Comparison of ENCODE assay signal across 2 cellular contexts in genomic region chr11:34727228-34727737, GRCh38.
TF ChIP-seq lines count a peak whose summit lies in the region.

No MANE protein-coding gene starts in this region.

TF ChIP-seq in A549, 52 proteins besides CTCF, POLR2A, EP300 and RAD21 (continued from another document):
- TF ChIP-seq E2F6 (IDR thresholded peaks at IDR 0.05; ENCODE audit: borderline replicate concordance, low read depth), result no peak

TF ChIP-seq in K562, 482 proteins besides CTCF, POLR2A, EP300 and RAD21 (continued from another document and continues in another):
- TF ChIP-seq CLOCK (CRISPR knock-in tag; IDR thresholded peaks at IDR 0.05; ENCODE audit: borderline replicate concordance) (no peak), NFE2 (IDR thresholded peaks at IDR 0.05; ENCODE audit: low read depth) (peak; percentile 60), STAG1 (CRISPR knock-in tag; IDR thresholded peaks at IDR 0.05; ENCODE audit: borderline replicate concordance) (no peak), FOXP1 (CRISPR knock-in tag; IDR thresholded peaks at IDR 0.05) (peak; percentile 37; the same call in 1 of the 2 replicates), ARID1B (IDR thresholded peaks at IDR 0.05) (peak; percentile 90), PKNOX1 (IDR thresholded peaks at IDR 0.05) (no peak), GATA2 (CRISPR knock-in tag; IDR thresholded peaks at IDR 0.05) (peak; percentile 51; the same call in 1 of the 2 replicates), TFAM (CRISPR knock-in tag; conservative IDR thresholded peaks at IDR 0.05) (no peak), NEUROD1 (IDR thresholded peaks at IDR 0.05; ENCODE audit: borderline replicate concordance, low read depth, low read length, partially characterized antibody) (no peak), CREB3L1 (IDR thresholded peaks at IDR 0.05; ENCODE audit: borderline replicate concordance, low read depth) (no peak), MAFF (IDR thresholded peaks at IDR 0.05; ENCODE audit: low read length) (peak; percentile 80), YBX1 (IDR thresholded peaks at IDR 0.05) (no peak), HINFP (tag; conservative IDR thresholded peaks at IDR 0.05; ENCODE audit: low read depth) (no peak), TEAD4 (IDR thresholded peaks at IDR 0.05; ENCODE audit: low read length) (peak; percentile 69), TEAD4 (CRISPR knock-in tag; IDR thresholded peaks at IDR 0.05; ENCODE audit: borderline replicate concordance) (no peak), CTBP1 (IDR thresholded peaks at IDR 0.05; ENCODE audit: borderline replicate concordance) (peak; percentile 75), C11orf30 (IDR thresholded peaks at IDR 0.05; ENCODE audit: low read depth) (peak; percentile 86), CHCHD3 (CRISPR knock-in tag; IDR thresholded peaks at IDR 0.05) (no peak), PML (IDR thresholded peaks at IDR 0.05; ENCODE audit: low read length) (no peak), NCOA1 (IDR thresholded peaks at IDR 0.05; ENCODE audit: low read depth) (peak; percentile 75), ADNP (tag; IDR thresholded peaks at IDR 0.05) (peak; percentile 89), TRIM24 (IDR thresholded peaks at IDR 0.05) (peak; percentile 66 to 82; a peak in 3 of 4 replicates), MTA2 (IDR thresholded peaks at IDR 0.05; ENCODE audit: low read depth) (0 out of 2 replicates have a peak, but pooled peaks have one; percentile 58), ZNF395 (CRISPR knock-in tag; IDR thresholded peaks at IDR 0.05) (no peak), SMARCE1 (IDR thresholded peaks at IDR 0.05) (0 out of 2 replicates have a peak, but pooled peaks have one; percentile 41), HDAC3 (IDR thresholded peaks at IDR 0.05; ENCODE audit: borderline replicate concordance, partially characterized antibody) (peak; percentile 53), HDAC2 (IDR thresholded peaks at IDR 0.05) (peak; percentile 77; the same call in 1 of the 2 replicates), CEBPB (tag; IDR thresholded peaks at IDR 0.05) (peak; percentile 93), CEBPG (CRISPR knock-in tag; IDR thresholded peaks at IDR 0.05) (no peak; the same call in 1 of the 2 replicates), CEBPG (tag; conservative IDR thresholded peaks at IDR 0.05 in 1 of 2, IDR thresholded peaks at IDR 0.05 in 1 of 2) (peak; percentile 49 to 67), FOSL1 (tag; conservative IDR thresholded peaks at IDR 0.05) (peak; percentile 73), PBX2 (CRISPR knock-in tag; IDR thresholded peaks at IDR 0.05; ENCODE audit: low read depth) (no peak), PBX2 (tag; conservative IDR thresholded peaks at IDR 0.05; ENCODE audit: low read depth) (0 out of 2 replicates have a peak, but pooled peaks have one; percentile 13), FOXA3 (CRISPR knock-in tag; conservative IDR thresholded peaks at IDR 0.05 in 1 of 2, IDR thresholded peaks at IDR 0.05 in 1 of 2) (peak; percentile 68 to 84; a peak in 3 of 4 replicates), CHAMP1 (IDR thresholded peaks at IDR 0.05) (peak; percentile 14; the same call in 1 of the 2 replicates), MNT (conservative IDR thresholded peaks at IDR 0.05) (peak in 1 of 2 experiments; percentile 35; a peak in 1 of 4 replicates), ZBTB26 (CRISPR knock-in tag; IDR thresholded peaks at IDR 0.05) (no peak), CBFA2T3 (IDR thresholded peaks at IDR 0.05) (peak; percentile 86), CBFA2T2 (conservative IDR thresholded peaks at IDR 0.05) (peak; percentile 74), CCNT2 (IDR thresholded peaks at IDR 0.05; ENCODE audit: borderline replicate concordance, extremely low read depth, insufficient read length, low read depth, low read length) (peak; percentile 45), KLF16 (IDR thresholded peaks at IDR 0.05) (0 out of 2 replicates have a peak, but pooled peaks have one; percentile 37), MAFG (tag; conservative IDR thresholded peaks at IDR 0.05) (peak; percentile 95), ZC3H11A (IDR thresholded peaks at IDR 0.05; ENCODE audit: low read depth, low read length) (no peak), THRA (IDR thresholded peaks at IDR 0.05) (peak; percentile 63), NR2C1 (IDR thresholded peaks at IDR 0.05) (no peak), NR2C1 (tag; IDR thresholded peaks at IDR 0.05) (peak; percentile 70), KDM1A (IDR thresholded peaks at IDR 0.05) (peak; percentile 82 to 85), SOX6 (IDR thresholded peaks at IDR 0.05) (peak; percentile 97), TBL1XR1 (IDR thresholded peaks at IDR 0.05; ENCODE audit: low read length in 2 of 2) (peak in 1 of 2 experiments; percentile 76; a peak in 2 of 4 replicates), TCF3 (CRISPR knock-in tag; IDR thresholded peaks at IDR 0.05) (peak; percentile 87), ESRRA (IDR thresholded peaks at IDR 0.05; ENCODE audit: borderline replicate concordance, low read depth) (peak; percentile 97)
